Comparison of ENCODE assay signal across 11 cellular contexts in genomic region chrX:72169008-72169728, GRCh38. TPM values are rescaled to one million over a fixed set of nuclear protein-coding genes. Genes with fewer than 3 reads are reported as not detected.
DNase-seq lines count a peak whose midpoint lies in the region; ATAC-seq, FAIRE-seq and TF ChIP-seq lines count a peak whose summit lies in the region.
"Had no signal": no experiment of that assay in that cellular context is flagged by ENCODE, and none has a peak within 500 bp of the region (broad histone marks: within the 10 kb centered on the region; RNA-seq: fewer than 3 reads in every experiment).

No MANE protein-coding gene starts in this region.

- H3K36me3 ChIP-seq in pancreas: no peaks in the 10 kb centered on the region

- intact Hi-C loops in pancreas (cut with DNase I): no loop called here

- H3K4me3 ChIP-seq in cardiac fibroblast (replicated peaks in 1 of 2; ENCODE audit: low read depth in 2 of 2, low read length in 2 of 2): no peak overlapping the region
- no peak overlapping the region for H3K4me3 ChIP-seq in pancreas

- H3K4me1 ChIP-seq in pancreas: no peaks in the 10 kb centered on the region

- no peak for TF ChIP-seq CTCF in cardiac fibroblast (IDR thresholded peaks at IDR 0.05; ENCODE audit: low read depth, low read length)
- no peak for TF ChIP-seq CTCF in pancreas (IDR thresholded peaks at IDR 0.05)

- no peak overlapping the region for H3K27ac ChIP-seq in pancreas

- ATAC-seq in pancreas (no peak), GM21360 (IDR thresholded peaks at IDR 0.05; ENCODE audit: unreplicated experiment) (no peak)
- ATAC-seq: left ventricle myocardium superior had no signal

- POLR2A ChIA-PET in HEK293T (lab: Yijun Ruan, JAX): no interaction called here

- WGBS in pancreas, 2 donors: 57 to 59% methylated on average over 6 of the region's 6 CpGs

- peaks cover 0 to 9% (median 2%) of the 10 kb centered on the region in 4 donors for H3K27me3 ChIP-seq in pancreas

- DNase-seq in GM18507 (ENCODE audit: extremely low spot score, insufficient read length, low read depth): no peak
- peak; percentile 1 for DNase-seq in T-helper 9 cell
- DNase-seq in cardiac fibroblast (ENCODE audit: low read depth in 2 of 2): peak; percentile 12 to 14
- no peak for DNase-seq in pancreas
- DNase-seq in HEK293T (ENCODE audit: extremely low spot score): no peak
- no peak for DNase-seq in KBM-7
- DNase-seq in NOMO-1 treated with dmso at 0.1 percent for 144 hours (lab: John Stamatoyannopoulos, UW; ENCODE audit: unreplicated experiment): no peak
- DNase-seq: left ventricle myocardium superior, SHP77 had no signal

- FAIRE-seq in GM18507 (lab: Jason Lieb, UNC) (peak; percentile 42), pancreas (lab: Jason Lieb, UNC) (peak; percentile 57)
- FAIRE-seq: H1 had no signal

- no peaks in the 10 kb centered on the region for H3K9me3 ChIP-seq in pancreas

- in situ Hi-C loops in KBM-7 (cut with MboI; ENCODE audit: low pct_unique_long_range_greater_than_20kb, low sequenced_read_pairs): no loop called here

- CTCF ChIA-PET in HEK293T (lab: Yijun Ruan, JAX): no interaction called here

TF ChIP-seq in HEK293T, 16 proteins besides CTCF, POLR2A, EP300 and RAD21:
- TF ChIP-seq NFRKB (IDR thresholded peaks at IDR 0.05) (no peak), CTBP1 (IDR thresholded peaks at IDR 0.05; ENCODE audit: borderline replicate concordance) (no peak), LEF1 (IDR thresholded peaks at IDR 0.05; ENCODE audit: borderline replicate concordance) (no peak), FOXM1 (IDR thresholded peaks at IDR 0.05; ENCODE audit: borderline replicate concordance) (no peak), L3MBTL2 (conservative IDR thresholded peaks at IDR 0.05) (no peak), FOXK2 (IDR thresholded peaks at IDR 0.05) (no peak), ELF4 (IDR thresholded peaks at IDR 0.05) (no peak), SUZ12 (IDR thresholded peaks at IDR 0.05) (no peak), HDGF (IDR thresholded peaks at IDR 0.05; ENCODE audit: borderline replicate concordance) (no peak), TARDBP (IDR thresholded peaks at IDR 0.05) (no peak), BHLHE40 (IDR thresholded peaks at IDR 0.05; ENCODE audit: borderline replicate concordance) (no peak), FOXA1 (IDR thresholded peaks at IDR 0.05) (no peak), ARNT (IDR thresholded peaks at IDR 0.05) (no peak), ZNF384 (IDR thresholded peaks at IDR 0.05) (no peak), SP1 (IDR thresholded peaks at IDR 0.05) (no peak)

RNA-seq across cellular contexts. Expression of gene PIN4, which starts 12.4 kb away (rescaled TPM):
- 1 to 10 TPM; 3.6 to 5.8 (median 4.0) TPM for total RNA-seq in pancreas
- polyA plus RNA-seq in pancreas: 10 to 100 TPM; 11.6 to 13.4 TPM

RNA-seq across cellular contexts. Expression of gene RTL5, which starts 37.5 kb away (rescaled TPM):
- 1 to 10 TPM in 3 of 6 donors, under 1 TPM in 3; 0.51 to 3.4 (median 1.6) TPM for total RNA-seq in pancreas
- 1 to 10 TPM; 2.2 to 8.6 TPM for polyA plus RNA-seq in pancreas

Comparison
In these comparisons a context has a peak if more than half of its experiments do, and no peak if none do; other contexts are left out.
1. DNase-seq: peak in T-helper 9 cell (single experiment) and cardiac fibroblast (2 of 2); none in GM18507 (single experiment), pancreas (0 of 6), HEK293T (single experiment), KBM-7 (single experiment) and NOMO-1 treated with dmso at 0.1 percent for 144 hours (single experiment).